ENCODE assay signal across 17 cellular contexts in the genomic region with DNA sequence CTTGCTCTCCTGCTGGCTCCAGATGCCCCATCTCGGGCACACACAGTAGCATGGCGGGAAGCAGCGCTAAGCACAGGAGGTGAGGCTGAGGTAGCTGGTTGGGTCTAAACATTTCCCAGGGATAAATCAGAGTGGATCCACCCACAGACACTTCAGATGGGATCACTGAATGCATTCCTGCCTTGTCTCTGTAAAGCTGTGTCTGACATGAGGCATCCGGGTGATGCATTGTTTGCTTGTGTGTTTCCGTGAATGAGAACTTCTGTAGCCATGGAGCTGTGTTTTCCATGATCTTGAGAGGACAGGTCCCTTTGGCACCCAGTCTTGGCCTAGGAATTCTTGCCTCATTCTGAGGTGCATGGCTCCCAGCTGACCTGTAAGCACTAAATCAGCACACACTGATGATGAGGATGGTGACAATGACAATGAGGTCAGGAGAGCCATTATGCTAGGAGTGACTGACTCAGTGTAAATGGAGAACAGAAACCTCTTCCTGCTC. TPM values are rescaled to one million over a fixed set of nuclear protein-coding genes. Genes with fewer than 3 reads are reported as not detected.
DNase-seq lines count a peak whose midpoint lies in the region; ATAC-seq and TF ChIP-seq lines count a peak whose summit lies in the region.
"Had no signal": no experiment of that assay in that cellular context is flagged by ENCODE, and none has a peak within 500 bp of the region (broad histone marks: within the 10 kb centered on the region; RNA-seq: fewer than 3 reads in every experiment).

No MANE protein-coding gene starts in this region.

- H3K4me3 Mint-ChIP-seq in neural progenitor cell = peak overlapping the region; percentile 46
- H3K4me3 Mint-ChIP-seq: CD8-positive, alpha-beta memory T cell; natural killer cell treated with Interleukin-12 subunit alpha and Interleukin-12 subunit beta and Interleukin-15 and Interleukin-18, amount 100 ng/mL, for 72 hours had no signal

- H3K36me3 Mint-ChIP-seq in neural progenitor cell = no peaks in the 10 kb centered on the region
- H3K36me3 Mint-ChIP-seq: CD8-positive, alpha-beta memory T cell; natural killer cell treated with Interleukin-12 subunit alpha and Interleukin-12 subunit beta and Interleukin-15 and Interleukin-18, amount 100 ng/mL, for 72 hours had no signal

- no peaks in the 10 kb centered on the region for H4K20me1 ChIP-seq in neural progenitor cell (ENCODE audit: low read depth)

- H3K9ac ChIP-seq in HUES64 (ENCODE audit: low read depth, low read length) (no peak overlapping the region), neural progenitor cell (no peak overlapping the region)

- peak; percentile 22 for DNase-seq in DMS153 treated with DMSO at 0.1 percent for 48 hours (lab: John Stamatoyannopoulos, UW; ENCODE audit: unreplicated experiment)
- peak; percentile 74 to 88 for DNase-seq in cardiac fibroblast (ENCODE audit: low read depth in 2 of 2)
- DNase-seq in neural progenitor cell (ENCODE audit: low spot score) = no peak
- DNase-seq in Kasumi-1 (lab: John Stamatoyannopoulos, UW) = no peak
- no peak for DNase-seq in anterior cingulate cortex (lab: John Stamatoyannopoulos, UW)
- no peak for DNase-seq in NCI-H526 treated with DMSO at 0.1 percent for 48 hours (lab: John Stamatoyannopoulos, UW)
- DNase-seq: activated naive CD4-positive, alpha-beta T cell treated with Interleukin-2 at 50 U/mL for 16 hours; CD8-positive, alpha-beta memory T cell; gastrocnemius medialis; SHP77 treated with DMSO at 0.1 percent for 48 hours had no signal

- peak overlapping the region; percentile 14; the same call in 1 of the 2 replicates for H3K27ac ChIP-seq in HUES64 (ENCODE audit: low read depth, low read length)
- no peak overlapping the region for H3K27ac ChIP-seq in neural progenitor cell
- H3K27ac ChIP-seq: coronary artery, gastrocnemius medialis, thoracic aorta had no signal

- peak overlapping the region; percentile 84 for H3K27ac Mint-ChIP-seq in neural progenitor cell
- H3K27ac Mint-ChIP-seq: CD8-positive, alpha-beta memory T cell; natural killer cell treated with Interleukin-12 subunit alpha and Interleukin-12 subunit beta and Interleukin-15 and Interleukin-18, amount 100 ng/mL, for 72 hours had no signal

- H3K9me3 ChIP-seq in HUES64 (ENCODE audit: insufficient read depth, low read depth, low read length) (no peaks in the 10 kb centered on the region), neural progenitor cell (ENCODE audit: low read depth) (no peaks in the 10 kb centered on the region)
- H3K9me3 ChIP-seq: gastrocnemius medialis, thoracic aorta had no signal

- H3K79me2 ChIP-seq in neural progenitor cell (ENCODE audit: low read depth) = no peaks in the 10 kb centered on the region

- H2AFZ ChIP-seq in neural progenitor cell (replicated peaks) = no peak overlapping the region

- H3K4me1 Mint-ChIP-seq in neural progenitor cell = peaks cover 41% of the 10 kb centered on the region
- H3K4me1 Mint-ChIP-seq: CD8-positive, alpha-beta memory T cell had no signal

- H3K27me3 Mint-ChIP-seq in neural progenitor cell (ENCODE audit: insufficient read depth, low read depth) = peaks cover 6% of the 10 kb centered on the region

- H3K4me1 ChIP-seq in HUES64 (ENCODE audit: insufficient read depth, low read length) (peaks cover 24% of the 10 kb centered on the region), neural progenitor cell (peaks cover 25% of the 10 kb centered on the region)
- H3K4me1 ChIP-seq: gastrocnemius medialis had no signal

- no peak overlapping the region for H3K4me2 ChIP-seq in neural progenitor cell

- H3K36me3 ChIP-seq in HUES64 (ENCODE audit: insufficient read depth, low read length) (no peaks in the 10 kb centered on the region), neural progenitor cell (no peaks in the 10 kb centered on the region)
- H3K36me3 ChIP-seq: gastrocnemius medialis, thoracic aorta had no signal

- no peak for ATAC-seq in HG02763 (IDR thresholded peaks at IDR 0.05; ENCODE audit: unreplicated experiment)
- ATAC-seq: gastrocnemius medialis; natural killer cell treated with Interleukin-12 subunit alpha and Interleukin-12 subunit beta and Interleukin-15 and Interleukin-18, amount 100 ng/mL, for 72 hours had no signal

- TF ChIP-seq CTCF in cardiac fibroblast (IDR thresholded peaks at IDR 0.05; ENCODE audit: low read depth, low read length) (no peak), neural progenitor cell (IDR thresholded peaks at IDR 0.05) (no peak)

- H3K27me3 ChIP-seq in HUES64 (ENCODE audit: insufficient read depth, low read length) = no peaks in the 10 kb centered on the region
- H3K27me3 ChIP-seq in neural progenitor cell = no peaks in the 10 kb centered on the region

- H3K4me3 ChIP-seq in HUES64 (ENCODE audit: low read length) (no peak overlapping the region), cardiac fibroblast (replicated peaks in 1 of 2; ENCODE audit: low read depth in 2 of 2, low read length in 2 of 2) (no peak overlapping the region), neural progenitor cell (no peak overlapping the region)
- H3K4me3 ChIP-seq: coronary artery, gastrocnemius medialis, thoracic aorta had no signal

- no peaks in the 10 kb centered on the region for H3K9me3 Mint-ChIP-seq in neural progenitor cell
- H3K9me3 Mint-ChIP-seq: CD8-positive, alpha-beta memory T cell; natural killer cell treated with Interleukin-12 subunit alpha and Interleukin-12 subunit beta and Interleukin-15 and Interleukin-18, amount 100 ng/mL, for 72 hours had no signal

- H3F3A ChIP-seq in neural progenitor cell (ENCODE audit: low read depth) = peaks cover 7% of the 10 kb centered on the region

- WGBS in HUES64 = 92% methylated on average over 5 of the region's 5 CpGs

RNA-seq across cellular contexts. Expression of a gene that starts 6.7 kb away (rescaled TPM):
- polyA plus RNA-seq in HUES64 (2013, experiment 1 of 2) = not detected
- polyA plus RNA-seq in HUES64 (2013, experiment 2 of 2) = not detected
- total RNA-seq in neural progenitor cell (ENCODE audit: low replicate concordance) = not detected in 2 replicates
- total RNA-seq: CD8-positive, alpha-beta memory T cell; gastrocnemius medialis; kidney epithelial cell; natural killer cell treated with Interleukin-12 subunit alpha and Interleukin-12 subunit beta and Interleukin-15 and Interleukin-18, amount 100 ng/mL, for 72 hours; NCI-H460; thoracic aorta had no signal
- polyA plus RNA-seq: CD8-positive, alpha-beta memory T cell had no signal

RNA-seq across cellular contexts. Expression of a gene that starts 11.1 kb away (rescaled TPM):
- not detected for polyA plus RNA-seq in HUES64 (2013, experiment 1 of 2)
- not detected for polyA plus RNA-seq in HUES64 (2013, experiment 2 of 2)
- total RNA-seq in neural progenitor cell (ENCODE audit: low replicate concordance) = not detected in 2 replicates
- total RNA-seq: CD8-positive, alpha-beta memory T cell; gastrocnemius medialis; kidney epithelial cell; natural killer cell treated with Interleukin-12 subunit alpha and Interleukin-12 subunit beta and Interleukin-15 and Interleukin-18, amount 100 ng/mL, for 72 hours; NCI-H460 had no signal
- polyA plus RNA-seq: CD8-positive, alpha-beta memory T cell had no signal

RNA-seq across cellular contexts. Expression of a gene that starts 32.7 kb away (rescaled TPM):
- not detected for polyA plus RNA-seq in HUES64 (2013, experiment 1 of 2)
- polyA plus RNA-seq in HUES64 (2013, experiment 2 of 2) = not detected
- not detected in 2 replicates for total RNA-seq in neural progenitor cell (ENCODE audit: low replicate concordance)
- total RNA-seq: CD8-positive, alpha-beta memory T cell; gastrocnemius medialis; kidney epithelial cell; natural killer cell treated with Interleukin-12 subunit alpha and Interleukin-12 subunit beta and Interleukin-15 and Interleukin-18, amount 100 ng/mL, for 72 hours; NCI-H460; thoracic aorta had no signal
- polyA plus RNA-seq: CD8-positive, alpha-beta memory T cell had no signal

RNA-seq across cellular contexts. Expression of a gene that starts 34.7 kb away (rescaled TPM):
- not detected for polyA plus RNA-seq in HUES64 (2013, experiment 1 of 2)
- polyA plus RNA-seq in HUES64 (2013, experiment 2 of 2) = not detected
- not detected in 2 replicates for total RNA-seq in neural progenitor cell (ENCODE audit: low replicate concordance)
- total RNA-seq: CD8-positive, alpha-beta memory T cell; gastrocnemius medialis; kidney epithelial cell; natural killer cell treated with Interleukin-12 subunit alpha and Interleukin-12 subunit beta and Interleukin-15 and Interleukin-18, amount 100 ng/mL, for 72 hours; NCI-H460; thoracic aorta had no signal
- polyA plus RNA-seq: CD8-positive, alpha-beta memory T cell had no signal

RNA-seq across cellular contexts. Expression of a gene that starts 52.2 kb away (rescaled TPM):
- not detected for polyA plus RNA-seq in HUES64 (2013, experiment 1 of 2)
- not detected for polyA plus RNA-seq in HUES64 (2013, experiment 2 of 2)
- not detected in 2 replicates for total RNA-seq in neural progenitor cell (ENCODE audit: low replicate concordance)
- total RNA-seq: CD8-positive, alpha-beta memory T cell; gastrocnemius medialis; natural killer cell treated with Interleukin-12 subunit alpha and Interleukin-12 subunit beta and Interleukin-15 and Interleukin-18, amount 100 ng/mL, for 72 hours; NCI-H460 had no signal
- polyA plus RNA-seq: CD8-positive, alpha-beta memory T cell had no signal

Comparison
In these comparisons a context has a peak if more than half of its experiments do, and no peak if none do; other contexts are left out.
1. DNase-seq: peak in DMS153 treated with DMSO at 0.1 percent for 48 hours (single experiment) and cardiac fibroblast (2 of 2); none in neural progenitor cell (single experiment), Kasumi-1 (0 of 2), anterior cingulate cortex (0 of 58) and NCI-H526 treated with DMSO at 0.1 percent for 48 hours (single experiment).